In the genomic region with DNA sequence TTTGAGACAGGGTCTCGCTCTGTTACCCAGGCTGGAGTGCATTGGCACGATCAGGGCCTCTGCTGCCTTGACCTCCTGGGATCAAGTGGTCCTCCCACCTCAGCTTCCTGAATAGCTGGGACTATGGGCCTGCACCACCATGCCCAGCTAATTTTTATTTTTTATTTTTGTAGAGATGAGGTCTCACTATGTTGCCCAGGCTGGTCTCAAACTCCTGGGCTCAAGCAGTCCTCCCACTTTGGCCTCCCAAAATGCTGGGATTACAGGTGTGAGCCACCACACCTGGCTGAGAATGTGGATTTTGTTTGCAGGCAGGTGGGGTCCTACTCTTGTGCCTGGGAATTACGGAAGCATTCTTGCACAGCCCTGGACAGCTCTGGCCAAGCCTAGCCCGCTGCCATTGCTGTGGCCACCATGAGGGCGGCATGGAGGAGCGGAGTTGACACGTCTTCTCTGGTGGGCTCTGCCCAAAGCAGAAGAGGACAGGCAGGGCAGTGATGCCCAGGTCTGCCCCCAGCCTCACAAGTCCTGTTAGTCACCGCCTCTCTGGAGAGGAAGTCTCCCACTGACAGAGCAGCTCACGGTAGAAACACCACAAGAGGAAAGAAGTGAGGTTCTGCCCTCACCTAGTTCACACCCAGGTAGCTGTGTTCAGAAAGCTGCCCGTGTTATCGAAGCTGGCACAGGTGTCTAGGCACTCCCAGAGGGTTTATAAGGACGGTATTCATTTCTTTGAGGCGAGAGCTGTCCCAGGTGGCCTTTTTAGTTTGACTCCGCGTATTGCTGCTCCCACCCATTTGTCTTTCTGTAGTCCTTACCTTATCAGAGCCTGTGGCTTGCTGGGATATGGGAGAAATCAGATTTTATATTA, we compare ENCODE assay signal across 26 cellular contexts. TPM values are rescaled to one million over a fixed set of nuclear protein-coding genes. Genes with fewer than 3 reads are reported as not detected.
DNase-seq lines count a peak whose midpoint lies in the region; ATAC-seq and TF ChIP-seq lines count a peak whose summit lies in the region.
"Had no signal": no experiment of that assay in that cellular context is flagged by ENCODE, and none has a peak within 500 bp of the region (broad histone marks: within the 10 kb centered on the region; RNA-seq: fewer than 3 reads in every experiment).

No MANE protein-coding gene starts in this region.

- DNase-seq in PC-9 (no peak), mucosa of descending colon (peak; percentile 60 to 71 (median 66)), upper lobe of left lung (no peak), vagina (ENCODE audit: extremely low spot score in 2 of 2) (no peak), NCI-H1092 treated with DMSO at 0.1 percent for 48 hours (lab: John Stamatoyannopoulos, UW) (no peak), thyroid gland (no peak)
- DNase-seq: activated CD4-positive, alpha-beta T cell treated with anti-CD3 and anti-CD28 coated beads for 1 hour; activated CD8-positive, alpha-beta T cell treated with anti-CD3 and anti-CD28 coated beads for 36 hours; aorta; C1 segment of cervical spinal cord; dermis blood vessel endothelial cell; DND-41; hippocampal formation; left ventricle myocardium superior; NCI-H1105 treated with DMSO at 0.1 percent for 48 hours; NCI-H2029; NCI-H774; SK-N-SH; stimulated activated naive CD4-positive, alpha-beta T cell treated with Interleukin-2 at 50 U/mL for 16 hours; T-helper 17 cell had no signal

- no peaks in the 10 kb centered on the region for H3K27me3 ChIP-seq in PC-9 (ENCODE audit: insufficient read depth, low read depth)
- no peaks in the 10 kb centered on the region for H3K27me3 ChIP-seq in duodenal mucosa (ENCODE audit: control insufficient read depth in 1 of 2, insufficient read depth in 2 of 2, low read length in 2 of 2)
- H3K27me3 ChIP-seq in upper lobe of left lung = no peaks in the 10 kb centered on the region
- no peaks in the 10 kb centered on the region for H3K27me3 ChIP-seq in vagina
- H3K27me3 ChIP-seq in thyroid gland = no peaks in the 10 kb centered on the region
- H3K27me3 ChIP-seq: cardiac muscle cell, gastroesophageal sphincter, neutrophil had no signal

- peaks cover 13% of the 10 kb centered on the region; the same call in 1 of the 2 replicates for H3F3A ChIP-seq in PC-9 (ENCODE audit: insufficient read depth, low read depth)

- TF ChIP-seq POLR2A in upper lobe of left lung (IDR thresholded peaks at IDR 0.05) = no peak
- no peak for TF ChIP-seq POLR2A in vagina (IDR thresholded peaks at IDR 0.05)
- no peak for TF ChIP-seq POLR2A in thyroid gland (IDR thresholded peaks at IDR 0.05)

- H4K20me1 ChIP-seq in PC-9 (ENCODE audit: insufficient read depth) = no peaks in the 10 kb centered on the region

- H3K9ac ChIP-seq in duodenal mucosa (ENCODE audit: low read depth in 1 of 2, low read length in 2 of 2) = peak overlapping the region in 1 of 2 donors; percentile 6
- H3K9ac ChIP-seq: SK-N-SH had no signal

- H3K4me3 ChIP-seq in PC-9 = no peak overlapping the region
- peak overlapping the region; percentile 1 to 27 for H3K4me3 ChIP-seq in duodenal mucosa (ENCODE audit: low read depth in 1 of 2, low read length in 2 of 2)
- no peak overlapping the region for H3K4me3 ChIP-seq in mucosa of descending colon
- no peak overlapping the region for H3K4me3 ChIP-seq in upper lobe of left lung
- H3K4me3 ChIP-seq in vagina = no peak overlapping the region
- no peak overlapping the region for H3K4me3 ChIP-seq in thyroid gland (replicated peaks in 1 of 3)
- H3K4me3 ChIP-seq: cardiac muscle cell, gastroesophageal sphincter, thoracic aorta had no signal

- H3K4me1 ChIP-seq in PC-9 (replicated peaks; ENCODE audit: insufficient read depth) = peaks cover 21% of the 10 kb centered on the region
- peaks cover 21 to 31% of the 10 kb centered on the region in 2 donors for H3K4me1 ChIP-seq in duodenal mucosa (ENCODE audit: control insufficient read depth in 1 of 2, insufficient read depth in 2 of 2, low read length in 2 of 2)
- peaks cover 43% of the 10 kb centered on the region for H3K4me1 ChIP-seq in mucosa of descending colon (ENCODE audit: low read depth)
- peaks cover 0 to 32% (median 19%) of the 10 kb centered on the region in 4 donors for H3K4me1 ChIP-seq in upper lobe of left lung
- peaks cover 8% of the 10 kb centered on the region for H3K4me1 ChIP-seq in vagina
- no peaks in the 10 kb centered on the region for H3K4me1 ChIP-seq in thyroid gland

- BruUV-seq in PC-9 (replicated peaks; lab: Mats Ljungman, UMichigan) = no TSS peak

- no peaks in the 10 kb centered on the region for H3K36me3 ChIP-seq in PC-9 (ENCODE audit: low read depth)
- no peaks in the 10 kb centered on the region for H3K36me3 ChIP-seq in duodenal mucosa (ENCODE audit: control insufficient read depth in 1 of 2, insufficient read depth in 2 of 2, low read length in 2 of 2)
- H3K36me3 ChIP-seq in mucosa of descending colon (ENCODE audit: low read depth) = no peaks in the 10 kb centered on the region
- peaks cover 0 to 3% (median 0%) of the 10 kb centered on the region in 4 donors for H3K36me3 ChIP-seq in upper lobe of left lung
- no peaks in the 10 kb centered on the region for H3K36me3 ChIP-seq in vagina
- peaks cover 0 to 2% of the 10 kb centered on the region in 2 donors for H3K36me3 ChIP-seq in thyroid gland
- H3K36me3 ChIP-seq: neutrophil had no signal

- 0 out of 2 replicates have a peak overlapping the region, but pooled peaks have one; percentile 1 for H3K4me2 ChIP-seq in PC-9
- H3K4me2 ChIP-seq: SK-N-SH had no signal

- no peaks in the 10 kb centered on the region for H3K79me2 ChIP-seq in PC-9 (ENCODE audit: low read depth)

- TF ChIP-seq CTCF in PC-9 (conservative IDR thresholded peaks at IDR 0.05) = no peak
- TF ChIP-seq CTCF in mucosa of descending colon (IDR thresholded peaks at IDR 0.05) = no peak
- TF ChIP-seq CTCF in upper lobe of left lung (IDR thresholded peaks at IDR 0.05) = no peak
- TF ChIP-seq CTCF in vagina (IDR thresholded peaks at IDR 0.05) = no peak
- TF ChIP-seq CTCF in thyroid gland (IDR thresholded peaks at IDR 0.05) = no peak

- H2AFZ ChIP-seq in PC-9 = no peak overlapping the region

- POLR2A ChIA-PET in PC-9 (lab: Charles Lee; ENCODE audit: unreplicated experiment) = interaction anchor here (0.7 kb wide), 1 partner anchor 651 kb away, joined by 7 read pairs; no protein-coding TSS in a partner anchor

- CTCF ChIA-PET in PC-9 (lab: Charles Lee) = interaction anchor here (1.0 kb wide), 1 partner anchor 207 kb away, joined by 5 read pairs; no protein-coding TSS in a partner anchor

- TF ChIP-seq EP300 in upper lobe of left lung (IDR thresholded peaks at IDR 0.05) = no peak

- intact Hi-C loops in PC-9 (cut with micrococcal nuclease; ENCODE audit: unreplicated experiment) = no loop called here
- intact Hi-C loops in mucosa of descending colon (cut with DNase I, micrococcal nuclease) = no loop called here
- intact Hi-C loops in vagina (cut with DNase I) = no loop called here
- intact Hi-C loops in thyroid gland (cut with DNase I) = no loop called here

- WGBS in upper lobe of left lung, 2 donors = 76 to 86% methylated on average over 6 to 15 of the region's 15 CpGs
- 92% methylated on average over 11 to 15 of the region's 15 CpGs for WGBS in thyroid gland, 2 donors

- H3K27ac ChIP-seq in PC-9 (no peak overlapping the region), duodenal mucosa (ENCODE audit: low read depth, low read length) (no peak overlapping the region), upper lobe of left lung (peak overlapping the region; percentile 20 to 76 (median 66)), vagina (no peak overlapping the region), thyroid gland (no peak overlapping the region)
- H3K27ac ChIP-seq: cardiac muscle cell, gastroesophageal sphincter, neutrophil, thoracic aorta had no signal

- ATAC-seq in mucosa of descending colon (peak; percentile 75), upper lobe of left lung (ENCODE audit: low FRiP score in 2 of 2) (peak in 1 of 2 donors; percentile 5)
- ATAC-seq: activated CD8-positive, alpha-beta T cell treated with anti-CD3 and anti-CD28 coated beads for 36 hours; gastroesophageal sphincter; HCT116; left ventricle myocardium superior; T-helper 17 cell had no signal

- no peaks in the 10 kb centered on the region for H3K9me3 ChIP-seq in PC-9 (ENCODE audit: insufficient read depth, low read depth)
- H3K9me3 ChIP-seq in duodenal mucosa (ENCODE audit: control insufficient read depth in 1 of 2, low read length in 2 of 2) = no peaks in the 10 kb centered on the region
- no peaks in the 10 kb centered on the region for H3K9me3 ChIP-seq in mucosa of descending colon
- H3K9me3 ChIP-seq in upper lobe of left lung = no peaks in the 10 kb centered on the region
- H3K9me3 ChIP-seq in vagina = no peaks in the 10 kb centered on the region
- H3K9me3 ChIP-seq in thyroid gland = no peaks in the 10 kb centered on the region
- H3K9me3 ChIP-seq: gastroesophageal sphincter, neutrophil, SK-N-SH, thoracic aorta had no signal

- H3K9me2 ChIP-seq in PC-9 (ENCODE audit: insufficient read depth) = no peaks in the 10 kb centered on the region
- H3K9me2 ChIP-seq: SK-N-SH had no signal

RNA-seq across cellular contexts. Expression of a gene that starts 46.2 kb away (rescaled TPM):
- total RNA-seq in PC-9 (2021) = 23.4 and 29.7 TPM in 2 replicates
- total RNA-seq in mucosa of descending colon = 10 to 100 TPM; 10.9 to 32.2 (median 11.9) TPM
- total RNA-seq in upper lobe of left lung = 100 to 1,000 TPM in 1 of 6 donors, 10 to 100 TPM in 5; 26.7 to 145 (median 61.0) TPM
- total RNA-seq in vagina = 16.0 TPM
- total RNA-seq in thyroid gland = 10 to 100 TPM; 20.3 to 30.7 (median 28.0) TPM

Comparison
In these comparisons a context has a peak if more than half of its experiments do, and no peak if none do; other contexts are left out.
1. DNase-seq: peak in mucosa of descending colon (3 of 3); none in PC-9 (0 of 2), upper lobe of left lung (0 of 2), vagina (0 of 2), NCI-H1092 treated with DMSO at 0.1 percent for 48 hours (single experiment) and thyroid gland (0 of 2).
2. H3K27ac ChIP-seq: peak in upper lobe of left lung (4 of 4); none in PC-9 (single experiment), duodenal mucosa (single experiment), vagina (single experiment) and thyroid gland (0 of 3).
3. H3K4me3 ChIP-seq: peak in duodenal mucosa (2 of 2); none in PC-9 (single experiment), mucosa of descending colon (single experiment), upper lobe of left lung (0 of 4), vagina (0 of 2) and thyroid gland (0 of 3).